ENCODE assay signal across 10 cellular contexts in genomic region chr12:64616221-64616620, GRCh38.
DNase-seq lines count a peak whose midpoint lies in the region; ATAC-seq and TF ChIP-seq lines count a peak whose summit lies in the region.
"Had no signal": no experiment of that assay in that cellular context is flagged by ENCODE, and none has a peak within 500 bp of the region (broad histone marks: within the 10 kb centered on the region; RNA-seq: fewer than 3 reads in every experiment).

No MANE protein-coding gene starts in this region.

- H3K9me2 ChIP-seq in DOHH2 (replicated peaks; ENCODE audit: control insufficient read depth, low read length) (no peaks in the 10 kb centered on the region), MM.1S (replicated peaks; ENCODE audit: insufficient read depth, low read length) (no peaks in the 10 kb centered on the region)

- H3F3A ChIP-seq in DOHH2 (ENCODE audit: control insufficient read depth, insufficient read depth) (peaks cover 56% of the 10 kb centered on the region), MM.1S (ENCODE audit: insufficient read depth, low read length) (peaks cover 9% of the 10 kb centered on the region)

- peak overlapping the region; percentile 89 for H3K27ac ChIP-seq in DOHH2 (ENCODE audit: low read depth, low read length)
- H3K27ac ChIP-seq in VCaP: peak overlapping the region; percentile 52
- H3K27ac ChIP-seq in MM.1S (ENCODE audit: low read length): no peak overlapping the region

- no peaks in the 10 kb centered on the region for H3K9me3 Mint-ChIP-seq in stimulated activated memory B cell treated with anti-CD40 and anti-IgM and Interleukin-4, amounts not matched to agents 10 μg/mL and 1 μg/mL and 100 μg/mL, for 72 hours

- peak overlapping the region; percentile 57 for H3K4me3 Mint-ChIP-seq in stimulated activated memory B cell treated with anti-CD40 and anti-IgM and Interleukin-4, amounts not matched to agents 10 μg/mL and 1 μg/mL and 100 μg/mL, for 72 hours

- no peak overlapping the region for H3K9ac ChIP-seq in MM.1S (ENCODE audit: low read length)

- no peak for ATAC-seq in stimulated activated memory B cell treated with anti-CD40 and anti-IgM and Interleukin-4, amounts not matched to agents 10 μg/mL and 1 μg/mL and 100 μg/mL, for 72 hours

- H3K4me2 ChIP-seq in DOHH2 (ENCODE audit: low read length): peak overlapping the region; percentile 64
- no peak overlapping the region for H3K4me2 ChIP-seq in MM.1S (ENCODE audit: low read depth, low read length)

- H3K27me3 Mint-ChIP-seq in stimulated activated memory B cell treated with anti-CD40 and anti-IgM and Interleukin-4, amounts not matched to agents 10 μg/mL and 1 μg/mL and 100 μg/mL, for 72 hours: no peaks in the 10 kb centered on the region

- H3K4me3 ChIP-seq in DOHH2 (ENCODE audit: low read length) (peak overlapping the region; percentile 44), MM.1S (ENCODE audit: low read length) (no peak overlapping the region)

- H3K9me3 ChIP-seq in DOHH2 (ENCODE audit: control insufficient read depth, insufficient read depth, low read length): no peaks in the 10 kb centered on the region
- H3K9me3 ChIP-seq in MM.1S (replicated peaks; ENCODE audit: insufficient read depth, low read length): no peaks in the 10 kb centered on the region

- no peaks in the 10 kb centered on the region for H4K20me1 ChIP-seq in DOHH2 (ENCODE audit: control insufficient read depth, insufficient read depth, low read depth, low read length)
- H4K20me1 ChIP-seq in MM.1S (ENCODE audit: insufficient read depth, low read length): no peaks in the 10 kb centered on the region; the same call in 1 of the 2 replicates

- peaks cover 100% of the 10 kb centered on the region for H3K79me2 ChIP-seq in DOHH2 (ENCODE audit: control insufficient read depth, low read length)
- peaks cover 92% of the 10 kb centered on the region for H3K79me2 ChIP-seq in MM.1S (ENCODE audit: low read length)

- no peaks in the 10 kb centered on the region for H3K27me3 ChIP-seq in DOHH2 (ENCODE audit: control insufficient read depth, low read length)
- no peaks in the 10 kb centered on the region for H3K27me3 ChIP-seq in MM.1S (replicated peaks; ENCODE audit: insufficient read depth, low read length)

- DNase-seq in foreskin melanocyte (peak; percentile 99), NCI-H2196 treated with DMSO at 0.1 percent for 48 hours (lab: John Stamatoyannopoulos, UW; ENCODE audit: unreplicated experiment) (no peak), MM.1S (no peak)
- no peak for DNase-seq in stimulated activated naive CD4-positive, alpha-beta T cell treated with Interleukin-2 at 50 U/mL for 16 hours (lab: John Stamatoyannopoulos, UW)
- DNase-seq: activated gamma-delta T cell, KG1, NCI-H526 had no signal

- TF ChIP-seq CTCF in DOHH2 (IDR thresholded peaks at IDR 0.05; ENCODE audit: low read depth, low read length, poor library complexity, severe bottlenecking) (no peak), VCaP (conservative IDR thresholded peaks at IDR 0.05) (no peak), MM.1S (IDR thresholded peaks at IDR 0.05; ENCODE audit: low read length) (no peak)

- H3K4me1 ChIP-seq in DOHH2 (ENCODE audit: control insufficient read depth, low read length) (peaks cover 87% of the 10 kb centered on the region), MM.1S (ENCODE audit: low read length) (peaks cover 7% of the 10 kb centered on the region; the same call in 1 of the 2 replicates)

- peaks cover 32% of the 10 kb centered on the region for H3K36me3 Mint-ChIP-seq in stimulated activated memory B cell treated with anti-CD40 and anti-IgM and Interleukin-4, amounts not matched to agents 10 μg/mL and 1 μg/mL and 100 μg/mL, for 72 hours

- H2AFZ ChIP-seq in MM.1S (ENCODE audit: low read length): no peak overlapping the region

- peak overlapping the region; percentile 91 for H3K27ac Mint-ChIP-seq in stimulated activated memory B cell treated with anti-CD40 and anti-IgM and Interleukin-4, amounts not matched to agents 10 μg/mL and 1 μg/mL and 100 μg/mL, for 72 hours

- peaks cover 68% of the 10 kb centered on the region for H3K4me1 Mint-ChIP-seq in stimulated activated memory B cell treated with anti-CD40 and anti-IgM and Interleukin-4, amounts not matched to agents 10 μg/mL and 1 μg/mL and 100 μg/mL, for 72 hours

- H3K36me3 ChIP-seq in DOHH2 (ENCODE audit: control insufficient read depth, low read length) (peaks cover 60% of the 10 kb centered on the region), MM.1S (replicated peaks; ENCODE audit: insufficient read depth, low read length) (no peaks in the 10 kb centered on the region)
